ENCODE assay signal across 9 cellular contexts in genomic region chr6:24861934-24862333, GRCh38.
DNase-seq lines count a peak whose midpoint lies in the region; ATAC-seq and TF ChIP-seq lines count a peak whose summit lies in the region.
"Had no signal": no experiment of that assay in that cellular context is flagged by ENCODE, and none has a peak within 500 bp of the region (broad histone marks: within the 10 kb centered on the region; RNA-seq: fewer than 3 reads in every experiment).

No MANE protein-coding gene starts in this region.

- intact Hi-C loops in activated naive CD4-positive, alpha-beta T cell treated with anti-CD3 and anti-CD28 coated beads for 36 hours (cut with micrococcal nuclease) = loop anchor here (1.0 kb wide), 1 partner anchor 21 kb away; no protein-coding TSS in a partner anchor

- ATAC-seq in activated naive CD4-positive, alpha-beta T cell treated with anti-CD3 and anti-CD28 coated beads, Interleukin-2, amount 50 U/mL, for 72 hours = no peak
- ATAC-seq in HG02678 (IDR thresholded peaks at IDR 0.05; ENCODE audit: unreplicated experiment) = peak; percentile 72
- no peak for ATAC-seq in stimulated activated naive CD8-positive, alpha-beta T cell treated with anti-CD3 and anti-CD28 coated beads, Interleukin-15, amount 100 ng/mL, for 72 hours

- DNase-seq in activated naive CD4-positive, alpha-beta T cell treated with anti-CD3 and anti-CD28 coated beads for 36 hours = no peak
- DNase-seq in activated naive CD4-positive, alpha-beta T cell treated with anti-CD3 and anti-CD28 coated beads, Interleukin-2, amount 50 U/mL, for 72 hours (ENCODE audit: low spot score in 2 of 2) = no peak
- DNase-seq in NCI-H69 (lab: John Stamatoyannopoulos, UW) (peak; percentile 19), RWPE1 (ENCODE audit: low spot score) (no peak), DMS53 treated with DMSO at 0.1 percent for 48 hours (lab: John Stamatoyannopoulos, UW; ENCODE audit: unreplicated experiment) (no peak), AG08396 (ENCODE audit: low spot score) (no peak)
- DNase-seq in stimulated activated naive CD8-positive, alpha-beta T cell treated with anti-CD3 and anti-CD28 coated beads, Interleukin-15, amount 100 ng/mL, for 72 hours = no peak
- DNase-seq: activated effector memory CD4-positive, alpha-beta T cell treated with anti-CD3 and anti-CD28 coated beads, Interleukin-2, amount 50 U/mL, for 16 hours had no signal

- peaks cover 61% of the 10 kb centered on the region for H3K36me3 Mint-ChIP-seq in activated naive CD4-positive, alpha-beta T cell treated with anti-CD3 and anti-CD28 coated beads for 36 hours (ENCODE audit: low read depth)
- peaks cover 31 to 60% of the 10 kb centered on the region in 2 donors for H3K36me3 Mint-ChIP-seq in activated naive CD4-positive, alpha-beta T cell treated with anti-CD3 and anti-CD28 coated beads, Interleukin-2, amount 50 U/mL, for 72 hours

- CTCF ChIA-PET in activated naive CD4-positive, alpha-beta T cell treated with anti-CD3 and anti-CD28 coated beads for 36 hours (lab: Charles Lee) = interaction anchor here (0.7 to 1.9 kb wide), 3 partner anchors 11 to 129 kb away, joined by 3 to 5 read pairs (median 5); no protein-coding TSS in a partner anchor
- CTCF ChIA-PET in RWPE1 (lab: Yijun Ruan, JAX) = interaction anchor here (0.7 kb wide), 1 partner anchor 156 kb away, joined by 3 read pairs; no protein-coding TSS in a partner anchor

- H3K27me3 Mint-ChIP-seq in activated naive CD4-positive, alpha-beta T cell treated with anti-CD3 and anti-CD28 coated beads for 36 hours (ENCODE audit: low read depth) = no peaks in the 10 kb centered on the region
- H3K27me3 Mint-ChIP-seq in stimulated activated naive CD8-positive, alpha-beta T cell treated with anti-CD3 and anti-CD28 coated beads, Interleukin-15, amount 100 ng/mL, for 72 hours = no peaks in the 10 kb centered on the region

- H3K4me3 Mint-ChIP-seq in activated naive CD4-positive, alpha-beta T cell treated with anti-CD3 and anti-CD28 coated beads for 36 hours = peak overlapping the region; percentile 33
- H3K4me3 Mint-ChIP-seq in stimulated activated naive CD8-positive, alpha-beta T cell treated with anti-CD3 and anti-CD28 coated beads, Interleukin-15, amount 100 ng/mL, for 72 hours = peak overlapping the region; percentile 41 to 53

- H3K27ac Mint-ChIP-seq in activated naive CD4-positive, alpha-beta T cell treated with anti-CD3 and anti-CD28 coated beads for 36 hours = peak overlapping the region; percentile 82
- H3K27ac Mint-ChIP-seq in activated naive CD4-positive, alpha-beta T cell treated with anti-CD3 and anti-CD28 coated beads, Interleukin-2, amount 50 U/mL, for 72 hours = peak overlapping the region in 1 of 2 donors; percentile 79
- peak overlapping the region in 1 of 2 donors; percentile 9 for H3K27ac Mint-ChIP-seq in stimulated activated naive CD8-positive, alpha-beta T cell treated with anti-CD3 and anti-CD28 coated beads, Interleukin-15, amount 100 ng/mL, for 72 hours

- H3K27ac ChIP-seq in RWPE1 = no peak overlapping the region

- H3K9me3 Mint-ChIP-seq in activated naive CD4-positive, alpha-beta T cell treated with anti-CD3 and anti-CD28 coated beads for 36 hours = no peaks in the 10 kb centered on the region
- H3K9me3 Mint-ChIP-seq in activated naive CD4-positive, alpha-beta T cell treated with anti-CD3 and anti-CD28 coated beads, Interleukin-2, amount 50 U/mL, for 72 hours = no peaks in the 10 kb centered on the region
- no peaks in the 10 kb centered on the region for H3K9me3 Mint-ChIP-seq in stimulated activated naive CD8-positive, alpha-beta T cell treated with anti-CD3 and anti-CD28 coated beads, Interleukin-15, amount 100 ng/mL, for 72 hours

- POLR2A ChIA-PET in RWPE1 (lab: Yijun Ruan, JAX; ENCODE audit: low non-redundant PET) = no interaction called here

- H3K4me1 Mint-ChIP-seq in activated naive CD4-positive, alpha-beta T cell treated with anti-CD3 and anti-CD28 coated beads for 36 hours (ENCODE audit: low read depth) = peaks cover 92% of the 10 kb centered on the region
- peaks cover 89% of the 10 kb centered on the region for H3K4me1 Mint-ChIP-seq in stimulated activated naive CD8-positive, alpha-beta T cell treated with anti-CD3 and anti-CD28 coated beads, Interleukin-15, amount 100 ng/mL, for 72 hours

- TF ChIP-seq CTCF in RWPE1 (conservative IDR thresholded peaks at IDR 0.05; ENCODE audit: low read depth) = no peak
